ENCODE assay signal across 17 cellular contexts in the genomic region with DNA sequence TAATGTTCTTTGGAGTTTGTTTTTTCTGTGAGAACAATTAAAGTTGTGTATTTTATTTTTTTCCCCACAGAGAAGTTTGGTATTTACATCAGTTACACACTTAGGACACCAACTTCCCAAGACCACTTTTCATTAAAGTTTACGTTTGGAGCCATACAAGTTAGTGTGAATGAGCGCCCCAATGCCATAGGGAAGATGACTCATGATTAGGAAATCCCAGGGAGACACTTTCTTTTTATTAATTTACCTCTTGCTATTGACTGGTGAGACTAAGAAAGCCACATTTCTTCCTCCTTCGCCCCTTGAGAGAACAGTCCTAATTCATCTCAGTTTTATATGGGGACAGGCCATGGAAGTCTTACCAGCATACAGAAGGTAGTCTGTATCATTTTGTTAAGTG. TPM values are rescaled to one million over a fixed set of nuclear protein-coding genes. Genes with fewer than 3 reads are reported as not detected.
DNase-seq lines count a peak whose midpoint lies in the region; ATAC-seq, FAIRE-seq and TF ChIP-seq lines count a peak whose summit lies in the region.
"Had no signal": no experiment of that assay in that cellular context is flagged by ENCODE, and none has a peak within 500 bp of the region (broad histone marks: within the 10 kb centered on the region; RNA-seq: fewer than 3 reads in every experiment).

No MANE protein-coding gene starts in this region.

- H3K9me3 Mint-ChIP-seq in MCF 10A (ENCODE audit: unreplicated experiment) (no peaks in the 10 kb centered on the region), astrocyte (ENCODE audit: unreplicated experiment) (peaks cover 9% of the 10 kb centered on the region)

- no TSS peak for BruUV-seq in MCF 10A (replicated peaks; lab: Mats Ljungman, UMichigan)

- H3K36me3 ChIP-seq in breast epithelium (no peaks in the 10 kb centered on the region), astrocyte (ENCODE audit: insufficient read depth, low read length) (no peaks in the 10 kb centered on the region), right atrium auricular region (no peaks in the 10 kb centered on the region)
- H3K36me3 ChIP-seq: BLaER1 had no signal

- peaks cover 19% of the 10 kb centered on the region for H4K20me1 ChIP-seq in astrocyte (ENCODE audit: insufficient read depth, low read length)
- H4K20me1 ChIP-seq: BLaER1 had no signal

- no peak overlapping the region for H3K4me3 Mint-ChIP-seq in MCF 10A (ENCODE audit: unreplicated experiment)
- H3K4me3 Mint-ChIP-seq in astrocyte (ENCODE audit: unreplicated experiment): no peak overlapping the region
- H3K4me3 Mint-ChIP-seq: CD8-positive, alpha-beta memory T cell; GM23338; IgD-negative memory B cell had no signal

- DNase-seq in MCF 10A (ENCODE audit: unreplicated experiment) (peak; percentile 19), breast epithelium (ENCODE audit: low spot score in 2 of 2) (no peak), astrocyte (ENCODE audit: low read depth) (peak; percentile 10), epithelial cell of esophagus (ENCODE audit: low read depth) (peak; percentile 69), retina (no peak), right atrium auricular region (ENCODE audit: low spot score) (no peak), NCI-H1417 treated with DMSO at 0.1 percent for 48 hours (lab: John Stamatoyannopoulos, UW) (no peak)
- DNase-seq: AML-193; Caco-2; CD8-positive, alpha-beta memory T cell; DMS53; H7 had no signal

- H3K27ac ChIP-seq in breast epithelium: no peak overlapping the region
- no peak overlapping the region for H3K27ac ChIP-seq in astrocyte (ENCODE audit: low read depth, low read length)
- H3K27ac ChIP-seq in right atrium auricular region: no peak overlapping the region
- H3K27ac ChIP-seq: 22Rv1, BLaER1 had no signal

- no peak for ATAC-seq in HG02840 (IDR thresholded peaks at IDR 0.05; ENCODE audit: low FRiP score, unreplicated experiment)
- ATAC-seq: GM23338 had no signal

- H3K27ac Mint-ChIP-seq in MCF 10A (ENCODE audit: low read depth, unreplicated experiment) (no peak overlapping the region), astrocyte (ENCODE audit: unreplicated experiment) (no peak overlapping the region)
- H3K27ac Mint-ChIP-seq: CD8-positive, alpha-beta memory T cell; GM23338; IgD-negative memory B cell had no signal

- H3K4me3 ChIP-seq in breast epithelium (no peak overlapping the region), astrocyte (ENCODE audit: insufficient read depth, low read depth, low read length) (no peak overlapping the region), epithelial cell of esophagus (ENCODE audit: low read length) (no peak overlapping the region), right atrium auricular region (no peak overlapping the region)
- H3K4me3 ChIP-seq: BLaER1, GM23338 had no signal

- no peaks in the 10 kb centered on the region for H3K27me3 ChIP-seq in breast epithelium
- no peaks in the 10 kb centered on the region for H3K27me3 ChIP-seq in astrocyte (ENCODE audit: insufficient read depth, low read length)
- H3K27me3 ChIP-seq in right atrium auricular region: no peaks in the 10 kb centered on the region
- H3K27me3 ChIP-seq: BLaER1 had no signal

- no peak overlapping the region for H2AFZ ChIP-seq in astrocyte (ENCODE audit: low read depth, low read length)
- H2AFZ ChIP-seq: GM23338 had no signal

- H3K9ac ChIP-seq in astrocyte (ENCODE audit: low read length): no peak overlapping the region
- H3K9ac ChIP-seq: BLaER1 had no signal

- POLR2A ChIA-PET in MCF 10A (lab: Yijun Ruan, JAX): no interaction called here

- CTCF ChIA-PET in MCF 10A (lab: Yijun Ruan, JAX): no interaction called here

- H3K36me3 Mint-ChIP-seq in MCF 10A (ENCODE audit: insufficient read depth, unreplicated experiment) (no peaks in the 10 kb centered on the region), astrocyte (ENCODE audit: low read depth, unreplicated experiment) (peaks cover 6% of the 10 kb centered on the region)
- H3K36me3 Mint-ChIP-seq: CD8-positive, alpha-beta memory T cell; IgD-negative memory B cell had no signal

- no peak for TF ChIP-seq POLR2A in breast epithelium (IDR thresholded peaks at IDR 0.05)

- intact Hi-C loops in MCF 10A (cut with micrococcal nuclease) (no loop called here), breast epithelium (cut with DNase I; ENCODE audit: low total_unique reads) (no loop called here)

- H3K27me3 Mint-ChIP-seq in MCF 10A (ENCODE audit: insufficient read depth, unreplicated experiment) (peaks cover 88% of the 10 kb centered on the region), astrocyte (ENCODE audit: low read depth, unreplicated experiment) (no peaks in the 10 kb centered on the region)
- H3K27me3 Mint-ChIP-seq: IgD-negative memory B cell had no signal

- H3K79me2 ChIP-seq in astrocyte (ENCODE audit: insufficient read depth, low read length): peaks cover 73% of the 10 kb centered on the region

- no peak overlapping the region for H3K4me2 ChIP-seq in astrocyte (ENCODE audit: low read length)
- H3K4me2 ChIP-seq: BLaER1, GM23338 had no signal

- H3K9me3 ChIP-seq in breast epithelium: no peaks in the 10 kb centered on the region
- no peaks in the 10 kb centered on the region for H3K9me3 ChIP-seq in astrocyte (ENCODE audit: insufficient read depth, low read depth, low read length)
- peaks cover 0 to 10% of the 10 kb centered on the region in 2 donors for H3K9me3 ChIP-seq in right atrium auricular region

- H3K4me1 ChIP-seq in breast epithelium: no peaks in the 10 kb centered on the region
- H3K4me1 ChIP-seq in astrocyte (ENCODE audit: insufficient read depth, low read length): peaks cover 3% of the 10 kb centered on the region
- H3K4me1 ChIP-seq in right atrium auricular region: no peaks in the 10 kb centered on the region
- H3K4me1 ChIP-seq: BLaER1, Caco-2 had no signal

- TF ChIP-seq CTCF in MCF 10A (IDR thresholded peaks at IDR 0.05; ENCODE audit: unreplicated experiment): no peak
- TF ChIP-seq CTCF in breast epithelium (IDR thresholded peaks at IDR 0.05): no peak
- TF ChIP-seq CTCF in astrocyte (IDR thresholded peaks at IDR 0.05; ENCODE audit: insufficient read depth, low read depth, low read length): no peak
- no peak for TF ChIP-seq CTCF in epithelial cell of esophagus (IDR thresholded peaks at IDR 0.05; ENCODE audit: insufficient read depth, low read depth, low read length, missing control alignments)
- TF ChIP-seq CTCF in right atrium auricular region (IDR thresholded peaks at IDR 0.05): no peak

- FAIRE-seq in astrocyte (lab: Jason Lieb, UNC): no peak

- H3K4me1 Mint-ChIP-seq in MCF 10A (ENCODE audit: insufficient read depth, unreplicated experiment): no peaks in the 10 kb centered on the region
- peaks cover 20% of the 10 kb centered on the region for H3K4me1 Mint-ChIP-seq in astrocyte (ENCODE audit: low read depth, unreplicated experiment)
- H3K4me1 Mint-ChIP-seq: CD8-positive, alpha-beta memory T cell; IgD-negative memory B cell had no signal

RNA-seq across cellular contexts. Expression of a gene that starts 57.1 kb away (rescaled TPM):
- not detected in 2 replicates for total RNA-seq in MCF 10A (2022)
- total RNA-seq in breast epithelium: 1 to 10 TPM; 4.3 to 7.2 (median 4.6) TPM
- total RNA-seq in astrocyte: 226 and 284 TPM in 2 replicates
- total RNA-seq in right atrium auricular region: 10 to 100 TPM in 1 of 2 donors, 1 to 10 TPM in 1; 9.0 to 10.8 TPM
- total RNA-seq: Caco-2; CD8-positive, alpha-beta memory T cell had no signal

Comparison
In these comparisons a context has a peak if more than half of its experiments do, and no peak if none do; other contexts are left out.
1. DNase-seq: peak in MCF 10A (single experiment), astrocyte (single experiment) and epithelial cell of esophagus (single experiment); none in breast epithelium (0 of 2), retina (single experiment), right atrium auricular region (single experiment) and NCI-H1417 treated with DMSO at 0.1 percent for 48 hours (single experiment).
2. RNA of a gene that starts 57.1 kb away (total RNA-seq): 226 to 284 TPM in astrocyte; 9.0 to 10.8 TPM in right atrium auricular region, 4.3 to 7.2 TPM in breast epithelium and not detected in MCF 10A; every median in the first group is over 10 times any median in the second.